ENCODE assay signal across 21 cellular contexts in genomic region chr12:132459270-132459669, GRCh38.
"Had no signal": no experiment of that assay in that cellular context is flagged by ENCODE, and none has a peak within 500 bp of the region (broad histone marks: within the 10 kb centered on the region; RNA-seq: fewer than 3 reads in every experiment).

No MANE protein-coding gene starts in this region.

- H3K27ac ChIP-seq: epithelial cell of prostate, esophagus squamous epithelium, gastroesophageal sphincter, left ventricle myocardium inferior, lower lobe of right lung, neutrophil, sigmoid colon, skin epidermis, stomach, thoracic aorta, transverse colon had no signal

- ATAC-seq: effector memory CD8-positive, alpha-beta T cell; gastroesophageal sphincter; lower lobe of right lung; natural killer cell treated with Interleukin-12 subunit alpha and Interleukin-12 subunit beta and Interleukin-15 and Interleukin-18, amount 100 ng/mL, for 72 hours had no signal

- H3K27me3 Mint-ChIP-seq: natural killer cell treated with Interleukin-12 subunit alpha and Interleukin-12 subunit beta and Interleukin-15 and Interleukin-18, amount 100 ng/mL, for 72 hours had no signal

- DNase-seq: effector memory CD8-positive, alpha-beta T cell; esophagus squamous epithelium; foreskin fibroblast; immature natural killer cell; left ventricle myocardium inferior; lower lobe of right lung; mesenchymal stem cell; midbrain; sigmoid colon; stimulated activated CD4-positive, alpha-beta T cell treated with anti-CD3 and anti-CD28 coated beads, Interleukin-12 subunit alpha, Interleukin-12 subunit beta, amount 100 ng/mL, for 4 hours; stimulated activated naive CD4-positive, alpha-beta T cell; stomach; substantia nigra; transverse colon had no signal

- H3K4me1 ChIP-seq: esophagus squamous epithelium, gastroesophageal sphincter, left ventricle myocardium inferior, lower lobe of right lung, sigmoid colon, stomach, transverse colon had no signal

- H3K9me3 Mint-ChIP-seq: dendritic cell treated with granulocyte-macrophage colony-stimulating factor and Interleukin-4, amounts not matched to agents 40 ng/mL and 50 ng/mL, for 4 days; effector memory CD8-positive, alpha-beta T cell; immature natural killer cell had no signal

- H3K27ac Mint-ChIP-seq: dendritic cell treated with granulocyte-macrophage colony-stimulating factor and Interleukin-4, amounts not matched to agents 40 ng/mL and 50 ng/mL, for 4 days; effector memory CD8-positive, alpha-beta T cell; immature natural killer cell; natural killer cell treated with Interleukin-12 subunit alpha and Interleukin-12 subunit beta and Interleukin-15 and Interleukin-18, amount 100 ng/mL, for 72 hours had no signal

- H3K36me3 ChIP-seq: esophagus squamous epithelium, gastroesophageal sphincter, left ventricle myocardium inferior, lower lobe of right lung, neutrophil, sigmoid colon, stomach, thoracic aorta, transverse colon had no signal

- H3K4me3 ChIP-seq: esophagus squamous epithelium, gastroesophageal sphincter, left ventricle myocardium inferior, lower lobe of right lung, sigmoid colon, skin epidermis, stomach, thoracic aorta, transverse colon had no signal

- H3K27me3 ChIP-seq: neutrophil had no signal

- H3K9me3 ChIP-seq: esophagus squamous epithelium, lower lobe of right lung, neutrophil, sigmoid colon, stomach, thoracic aorta, transverse colon had no signal

- H3K4me3 Mint-ChIP-seq: dendritic cell treated with granulocyte-macrophage colony-stimulating factor and Interleukin-4, amounts not matched to agents 40 ng/mL and 50 ng/mL, for 4 days; effector memory CD8-positive, alpha-beta T cell; immature natural killer cell; natural killer cell treated with Interleukin-12 subunit alpha and Interleukin-12 subunit beta and Interleukin-15 and Interleukin-18, amount 100 ng/mL, for 72 hours had no signal

- H3K36me3 Mint-ChIP-seq: immature natural killer cell; natural killer cell treated with Interleukin-12 subunit alpha and Interleukin-12 subunit beta and Interleukin-15 and Interleukin-18, amount 100 ng/mL, for 72 hours had no signal
